Comparison of ENCODE assay signal across 8 cellular contexts in genomic region chrX:54530358-54530900, GRCh38.
DNase-seq lines count a peak whose midpoint lies in the region; ATAC-seq and TF ChIP-seq lines count a peak whose summit lies in the region.

No MANE protein-coding gene starts in this region.

- H3K4me3 Mint-ChIP-seq in activated naive CD8-positive, alpha-beta T cell = peak overlapping the region; percentile 97

- no peaks in the 10 kb centered on the region for H3K27me3 Mint-ChIP-seq in activated naive CD8-positive, alpha-beta T cell

- H3K4me1 ChIP-seq in iPS-15b (ENCODE audit: control insufficient read depth, insufficient read depth, low read length) = no peaks in the 10 kb centered on the region

- no peaks in the 10 kb centered on the region for H3K9me3 ChIP-seq in iPS-15b (ENCODE audit: control insufficient read depth, insufficient read depth, low read length)

- ATAC-seq in GM19324 (IDR thresholded peaks at IDR 0.05; ENCODE audit: low FRiP score, unreplicated experiment) = peak; percentile 35
- ATAC-seq in HG03460 (IDR thresholded peaks at IDR 0.05; ENCODE audit: unreplicated experiment) = peak; percentile 28

- no peak for TF ChIP-seq CTCF in AG10803 (conservative IDR thresholded peaks at IDR 0.05; ENCODE audit: low read length)

- H3K9me3 Mint-ChIP-seq in activated naive CD8-positive, alpha-beta T cell (ENCODE audit: low read depth) = peaks cover 7% of the 10 kb centered on the region

- peaks cover 14% of the 10 kb centered on the region for H3K36me3 ChIP-seq in iPS-15b (ENCODE audit: control insufficient read depth, insufficient read depth, low read length)

- no peaks in the 10 kb centered on the region for H3K27me3 ChIP-seq in iPS-15b (ENCODE audit: control insufficient read depth, insufficient read depth, low read length)

- H3K27ac Mint-ChIP-seq in activated naive CD8-positive, alpha-beta T cell = peak overlapping the region; percentile 96

- H3K36me3 Mint-ChIP-seq in activated naive CD8-positive, alpha-beta T cell = peaks cover 9% of the 10 kb centered on the region

- H3K4me3 ChIP-seq in AG10803 (ENCODE audit: low read length) = peak overlapping the region; percentile 88
- peak overlapping the region; percentile 74 for H3K4me3 ChIP-seq in iPS-15b (ENCODE audit: low read depth, low read length)

- H3K4me1 Mint-ChIP-seq in activated naive CD8-positive, alpha-beta T cell (ENCODE audit: low read depth) = peaks cover 34% of the 10 kb centered on the region

- DNase-seq in AG10803 (ENCODE audit: low read depth) (peak; percentile 0), COR-L47 (lab: John Stamatoyannopoulos, UW) (no peak)
- DNase-seq in stimulated activated CD4-positive, alpha-beta T cell treated with anti-CD3 and anti-CD28 coated beads, Interleukin-4, amount 100 ng/mL, for 1 hour = peak; percentile 6
- DNase-seq in NK-92 treated with Interleukin-12 subunit alpha and Interleukin-12 subunit beta, amount 100 ng/mL, for 24 hours (lab: John Stamatoyannopoulos, UW) = no peak

- H3K9ac ChIP-seq in iPS-15b (ENCODE audit: low read depth, low read length) = peak overlapping the region; percentile 88

Comparison
In these comparisons a context has a peak if more than half of its experiments do, and no peak if none do; other contexts are left out.
1. DNase-seq: peak in AG10803 (single experiment) and stimulated activated CD4-positive, alpha-beta T cell treated with anti-CD3 and anti-CD28 coated beads, Interleukin-4, amount 100 ng/mL, for 1 hour (single experiment); none in COR-L47 (single experiment) and NK-92 treated with Interleukin-12 subunit alpha and Interleukin-12 subunit beta, amount 100 ng/mL, for 24 hours (single experiment).